ENCODE assay signal across 21 cellular contexts in genomic region chr15:23574742-23575141, GRCh38. TPM values are rescaled to one million over a fixed set of nuclear protein-coding genes. Genes with fewer than 3 reads are reported as not detected.
"Had no signal": no experiment of that assay in that cellular context is flagged by ENCODE, and none has a peak within 500 bp of the region (broad histone marks: within the 10 kb centered on the region; RNA-seq: fewer than 3 reads in every experiment).

No MANE protein-coding gene starts in this region.

- H3K36me3 ChIP-seq: left lung, prostate gland, right atrium auricular region, thyroid gland had no signal

- FAIRE-seq: bronchial epithelial cell, frontal cortex had no signal

- H3K27me3 ChIP-seq: left lung, right atrium auricular region, thyroid gland had no signal

- H3K4me1 ChIP-seq: left lung, prostate gland, right atrium auricular region, thyroid gland had no signal

- DNase-seq: activated CD4-positive, CD25-positive, alpha-beta regulatory T cell treated with anti-CD3 and anti-CD28 coated beads, Interleukin-2, amount 50 U/mL, for 72 hours; activated CD8-positive, alpha-beta memory T cell treated with anti-CD3 and anti-CD28 coated beads for 24 hours; activated CD8-positive, alpha-beta memory T cell treated with anti-CD3 and anti-CD28 coated beads, Interleukin-2, amount 50 U/mL, for 48 hours; activated effector memory CD4-positive, alpha-beta T cell treated with Interleukin-2 at 50 U/mL for 16 hours; activated naive CD4-positive, alpha-beta T cell treated with anti-CD3 and anti-CD28 coated beads, Interleukin-2, amount 10 ng/mL, durations not matched to agents 7 days and 5 days; activated naive CD8-positive, alpha-beta T cell treated with anti-CD3 and anti-CD28 coated beads, Interleukin-2, amount 50 U/mL, for 24 hours; activated T-cell treated with anti-CD3 and anti-CD28 coated beads, Interleukin-2, amount 50 U/mL, for 48 hours; cerebellar nuclear complex; cortex of kidney; hypothalamus; left lung; mucosa of descending colon; naive B cell; stimulated activated CD4-positive, alpha-beta T cell treated with anti-CD3 and anti-CD28 coated beads, Interleukin-2, amount 100 ng/mL, for 24 hours; stimulated activated naive CD4-positive, alpha-beta T cell treated with Interleukin-2 at 50 U/mL for 16 hours; thyroid gland had no signal

- H3K9me3 ChIP-seq: left lung, mucosa of descending colon, prostate gland, right atrium auricular region, thyroid gland had no signal

- H3K4me3 ChIP-seq: left lung, mucosa of descending colon, prostate gland, right atrium auricular region, thyroid gland had no signal

- ATAC-seq: activated naive CD8-positive, alpha-beta T cell treated with anti-CD3 and anti-CD28 coated beads, Interleukin-2, amount 50 U/mL, for 24 hours; left lung; mucosa of descending colon had no signal

- H3K27ac ChIP-seq: left lung, prostate gland, right atrium auricular region, thyroid gland had no signal

RNA-seq across cellular contexts. Expression of gene MKRN3, which starts 9.3 kb away (rescaled TPM):
- total RNA-seq: bronchial epithelial cell, osteocyte had no signal
